8 cellular contexts compared by ENCODE assay signal in genomic region chr1:19010995-19011696, GRCh38. TPM values are rescaled to one million over a fixed set of nuclear protein-coding genes. Genes with fewer than 3 reads are reported as not detected.
DNase-seq lines count a peak whose midpoint lies in the region; ATAC-seq and TF ChIP-seq lines count a peak whose summit lies in the region.

No MANE protein-coding gene starts in this region.

- DNase-seq in Right ventricle myocardium inferior (ENCODE audit: missing footprints) (peak; percentile 74), cardiac septum (ENCODE audit: low spot score) (no peak), SKM-1 (lab: John Stamatoyannopoulos, UW; ENCODE audit: unreplicated experiment) (peak; percentile 65), hepatocyte (ENCODE audit: low spot score) (peak; percentile 95)
- peak; percentile 28 for DNase-seq in activated naive CD8-positive, alpha-beta T cell treated with anti-CD3 and anti-CD28 coated beads, Interleukin-2, amount 50 U/mL, for 16 hours (ENCODE audit: low read depth, low spot score)
- DNase-seq in stimulated activated CD4-positive, alpha-beta T cell treated with anti-CD3 and anti-CD28 coated beads, Interleukin-15, amount 100 ng/mL, for 1 hour (ENCODE audit: low read depth in 1 of 2, low spot score in 1 of 2): peak; percentile 34 to 61

- peaks cover 45% of the 10 kb centered on the region for H3K4me1 ChIP-seq in hepatocyte (ENCODE audit: insufficient read depth)

- no peak overlapping the region for H3K4me3 ChIP-seq in hepatocyte

- H3K27ac ChIP-seq in hepatocyte: peak overlapping the region; percentile 90

- H2AFZ ChIP-seq in hepatocyte: no peak overlapping the region

- intact Hi-C loops in Right ventricle myocardium inferior (cut with DNase I) (no loop called here), cardiac septum (cut with DNase I) (no loop called here)

- H3K79me2 ChIP-seq in hepatocyte: no peaks in the 10 kb centered on the region

- H3K4me2 ChIP-seq in hepatocyte: peak overlapping the region; percentile 57

- H4K20me1 ChIP-seq in hepatocyte (ENCODE audit: insufficient read depth, poor library complexity, severe bottlenecking): no peaks in the 10 kb centered on the region

- no peak for TF ChIP-seq CTCF in hepatocyte (IDR thresholded peaks at IDR 0.05; ENCODE audit: poor library complexity)

- no peaks in the 10 kb centered on the region for H3K9me3 ChIP-seq in hepatocyte (ENCODE audit: low read depth)

- ATAC-seq in Right ventricle myocardium inferior (peak; percentile 64), HG02852 (IDR thresholded peaks at IDR 0.05; ENCODE audit: unreplicated experiment) (no peak), GM19463 (IDR thresholded peaks at IDR 0.05; ENCODE audit: unreplicated experiment) (no peak)

- WGBS in hepatocyte (ENCODE audit: low lambda C conversion rate, missing lambda C conversion rate): 22% methylated on average over 18 of the region's 18 CpGs

- H3K27me3 ChIP-seq in hepatocyte: no peaks in the 10 kb centered on the region

- H3K36me3 ChIP-seq in hepatocyte (replicated peaks; ENCODE audit: insufficient read depth, low read depth): no peaks in the 10 kb centered on the region

- no peaks in the 10 kb centered on the region for H3K9me2 ChIP-seq in hepatocyte (replicated peaks; ENCODE audit: insufficient read depth)

RNA-seq across cellular contexts. Expression of gene IFFO2, which starts 54.7 kb away (rescaled TPM):
- total RNA-seq in Right ventricle myocardium inferior: 5.2 TPM
- 4.6 TPM for total RNA-seq in cardiac septum
- 7.2 and 8.1 TPM in 2 replicates for total RNA-seq in hepatocyte
- 0.78 and 0.85 TPM in 2 replicates for polyA plus RNA-seq in hepatocyte
